ENCODE assay signal across 1 cellular context in genomic region chr2:9983413-9984216, GRCh38.
TF ChIP-seq lines count a peak whose summit lies in the region.

No MANE protein-coding gene starts in this region.

TF ChIP-seq in SK-N-SH, 30 proteins besides CTCF, POLR2A, EP300 and RAD21 (continued from another document):
- TF ChIP-seq FOXM1 (IDR thresholded peaks at IDR 0.05; ENCODE audit: low read depth) (no peak), TCF12 (IDR thresholded peaks at IDR 0.05) (peak; percentile 60), NFIC (IDR thresholded peaks at IDR 0.05; ENCODE audit: borderline replicate concordance) (peak; percentile 35; the same call in 1 of the 2 replicates), EZH2phosphoT487 (IDR thresholded peaks at IDR 0.05; ENCODE audit: borderline replicate concordance, low read depth) (no peak)
